ENCODE assay signal across 8 cellular contexts in genomic region chr13:91045351-91046034, GRCh38.
DNase-seq lines count a peak whose midpoint lies in the region; ATAC-seq and TF ChIP-seq lines count a peak whose summit lies in the region.

No MANE protein-coding gene starts in this region.

- peak; percentile 44 for TF ChIP-seq CTCF in NB4 (IDR thresholded peaks at IDR 0.05; ENCODE audit: low read depth, low read length)

- no peaks in the 10 kb centered on the region for H3K4me1 ChIP-seq in right cardiac atrium (ENCODE audit: control insufficient read depth, insufficient read depth, low read length)

- H3K4me3 ChIP-seq in NB4 (ENCODE audit: low read depth, low read length) (no peak overlapping the region), right cardiac atrium (ENCODE audit: low read length) (no peak overlapping the region)

- ATAC-seq in GM18858 (IDR thresholded peaks at IDR 0.05; ENCODE audit: unreplicated experiment) (no peak), GM19455 (IDR thresholded peaks at IDR 0.05; ENCODE audit: unreplicated experiment) (no peak), right cardiac atrium (no peak)

- intact Hi-C loops in right cardiac atrium (cut with DNase I), result no loop called here

- H3K27me3 ChIP-seq in right cardiac atrium (ENCODE audit: control insufficient read depth, insufficient read depth), result no peaks in the 10 kb centered on the region

- H3K27ac ChIP-seq in right cardiac atrium (ENCODE audit: low read length), result no peak overlapping the region

- in situ Hi-C loops in T47D (cut with HindIII; ENCODE audit: low pct_unique_long_range_greater_than_20kb, low sequenced_read_pairs), result no loop called here

- DNase-seq in DMS53 (lab: John Stamatoyannopoulos, UW), result peak; percentile 26
- no peak for DNase-seq in DMS53 treated with DMSO at 0.1 percent for 48 hours (lab: John Stamatoyannopoulos, UW; ENCODE audit: unreplicated experiment)
- DNase-seq in NB4 (ENCODE audit: low read depth), result peak; percentile 19
- DNase-seq in T47D (ENCODE audit: low read depth in 1 of 2, low spot score in 1 of 2), result peak; percentile 4 to 43
- peak; percentile 44 for DNase-seq in renal cortical epithelial cell (ENCODE audit: low read depth)
- DNase-seq in right cardiac atrium, result no peak

- H3K9me3 ChIP-seq in right cardiac atrium (ENCODE audit: control insufficient read depth, low read length), result no peaks in the 10 kb centered on the region

- no peak for TF ChIP-seq POLR2A in NB4 (IDR thresholded peaks at IDR 0.05; ENCODE audit: extremely low read depth, insufficient read length)

- 42% methylated on average over 5 of the region's 5 CpGs for WGBS in right cardiac atrium

Comparison
In these comparisons a context has a peak if more than half of its experiments do, and no peak if none do; other contexts are left out.
1. DNase-seq: peak in DMS53 (single experiment), NB4 (single experiment), T47D (2 of 2) and renal cortical epithelial cell (single experiment); none in DMS53 treated with DMSO at 0.1 percent for 48 hours (single experiment) and right cardiac atrium (0 of 3).